1 cellular context compared by ENCODE assay signal in genomic region chr10:57785068-57785467, GRCh38.
TF ChIP-seq lines count a peak whose summit lies in the region.

No MANE protein-coding gene starts in this region.

TF ChIP-seq in H1, 55 proteins besides CTCF, POLR2A, EP300 and RAD21 (continued from another document):
- TF ChIP-seq SRF (IDR thresholded peaks at IDR 0.05; ENCODE audit: low read depth, low read length) = no peak
- no peak for TF ChIP-seq TAF7 (optimal IDR thresholded peaks at IDR 0.05; ENCODE audit: borderline replicate concordance, low read depth, low read length)
- TF ChIP-seq CBX5 (IDR thresholded peaks at IDR 0.05; ENCODE audit: low read depth, low read length) = no peak
- no peak for TF ChIP-seq GTF2F1 (IDR thresholded peaks at IDR 0.05; ENCODE audit: borderline replicate concordance, low read depth, low read length)
- no peak for TF ChIP-seq GABPA (IDR thresholded peaks at IDR 0.05; ENCODE audit: borderline replicate concordance, insufficient read depth, low read length)
